11 cellular contexts compared by ENCODE assay signal in the genomic region with DNA sequence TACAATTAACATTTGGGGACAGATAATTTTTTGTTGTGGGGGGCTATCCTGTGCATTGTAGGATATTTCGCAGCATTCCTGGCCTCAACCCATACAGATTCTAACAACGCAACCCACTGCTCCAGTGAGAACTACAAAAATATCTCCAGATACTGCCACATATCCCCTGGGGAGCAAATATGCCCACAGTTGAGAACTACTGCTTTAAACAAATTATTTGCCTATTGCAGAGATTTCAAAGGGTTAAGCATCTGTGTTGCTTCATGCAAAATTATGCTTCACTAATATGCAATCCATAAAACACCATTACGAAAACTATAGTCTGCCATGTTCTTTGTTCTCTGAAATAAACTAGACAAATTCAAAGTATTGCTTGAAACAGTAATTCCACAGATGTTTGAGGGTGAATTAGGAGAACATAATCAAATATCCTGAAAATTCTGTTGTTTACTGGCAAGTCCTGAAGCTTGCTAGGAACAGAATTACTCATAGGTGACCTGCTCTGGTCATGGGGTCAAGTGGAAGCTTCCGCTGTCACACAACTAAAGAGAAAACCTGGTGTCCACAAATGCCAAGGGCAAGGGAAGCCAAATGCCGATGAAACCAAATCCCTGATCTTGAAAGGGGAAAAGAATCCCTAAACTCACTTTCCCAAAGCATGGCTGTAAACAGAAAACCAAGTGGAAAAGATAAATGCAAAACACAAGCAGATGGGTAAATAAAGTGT.
DNase-seq lines count a peak whose midpoint lies in the region; TF ChIP-seq lines count a peak whose summit lies in the region.
"Had no signal": no experiment of that assay in that cellular context is flagged by ENCODE, and none has a peak within 500 bp of the region (broad histone marks: within the 10 kb centered on the region; RNA-seq: fewer than 3 reads in every experiment).

No MANE protein-coding gene starts in this region.

- H3K9me3 ChIP-seq in SK-N-SH, result no peaks in the 10 kb centered on the region
- no peaks in the 10 kb centered on the region for H3K9me3 ChIP-seq in smooth muscle cell (replicated peaks; ENCODE audit: low read depth)
- H3K9me3 ChIP-seq in breast epithelium, result no peaks in the 10 kb centered on the region
- H3K9me3 ChIP-seq: vagina had no signal

- H3K4me2 ChIP-seq in SK-N-SH (no peak overlapping the region), smooth muscle cell (peak overlapping the region; percentile 15)

- H3K9me2 ChIP-seq in SK-N-SH, result no peaks in the 10 kb centered on the region

- H3K4me1 ChIP-seq in SK-N-SH (ENCODE audit: control insufficient read depth in 1 of 2, insufficient read depth in 2 of 2, low read depth in 1 of 2, low read length in 1 of 2) (peaks cover 38 to 63% of the 10 kb centered on the region in 2 experiments), smooth muscle cell (ENCODE audit: low read depth) (peaks cover 50% of the 10 kb centered on the region), breast epithelium (no peaks in the 10 kb centered on the region)

- peaks cover 12% of the 10 kb centered on the region for H3K9me3 Mint-ChIP-seq in glutamatergic neuron (ENCODE audit: unreplicated experiment)
- no peaks in the 10 kb centered on the region for H3K9me3 Mint-ChIP-seq in activated naive CD8-positive, alpha-beta T cell treated with anti-CD3 and anti-CD28 coated beads for 36 hours
- H3K9me3 Mint-ChIP-seq: activated CD4-positive, alpha-beta memory T cell treated with anti-CD3 and anti-CD28 coated beads for 36 hours; activated naive CD4-positive, alpha-beta T cell treated with anti-CD3 and anti-CD28 coated beads, Interleukin-2, amount 50 U/mL, for 72 hours had no signal

- H3K27ac ChIP-seq in SK-N-SH (ENCODE audit: low read depth in 2 of 2, low read length in 1 of 2) (peak overlapping the region in 1 of 2 experiments; percentile 22; a peak in 1 of 4 replicates), smooth muscle cell (ENCODE audit: low read depth) (peak overlapping the region; percentile 56), breast epithelium (no peak overlapping the region)
- H3K27ac ChIP-seq: vagina had no signal

- H3K79me2 ChIP-seq in SK-N-SH (ENCODE audit: insufficient read depth) (peaks cover 80% of the 10 kb centered on the region), smooth muscle cell (ENCODE audit: low read depth) (peaks cover 96% of the 10 kb centered on the region)

- H2AFZ ChIP-seq in SK-N-SH (ENCODE audit: low read depth), result no peak overlapping the region
- no peak overlapping the region for H2AFZ ChIP-seq in smooth muscle cell (ENCODE audit: low read depth)

- intact Hi-C loops in breast epithelium (cut with DNase I; ENCODE audit: low total_unique reads), result no loop called here

- TF ChIP-seq CTCF in SK-N-SH (IDR thresholded peaks at IDR 0.05), result no peak
- no peak for TF ChIP-seq CTCF in glutamatergic neuron (IDR thresholded peaks at IDR 0.05; ENCODE audit: partially characterized antibody, unreplicated experiment)
- no peak for TF ChIP-seq CTCF in smooth muscle cell (IDR thresholded peaks at IDR 0.05; ENCODE audit: borderline replicate concordance, insufficient read depth, poor library complexity, severe bottlenecking)
- TF ChIP-seq CTCF in breast epithelium (IDR thresholded peaks at IDR 0.05), result no peak

- H3K27ac Mint-ChIP-seq in glutamatergic neuron (ENCODE audit: unreplicated experiment), result peak overlapping the region; percentile 60
- H3K27ac Mint-ChIP-seq in activated naive CD8-positive, alpha-beta T cell treated with anti-CD3 and anti-CD28 coated beads for 36 hours, result no peak overlapping the region
- H3K27ac Mint-ChIP-seq: activated CD4-positive, alpha-beta memory T cell treated with anti-CD3 and anti-CD28 coated beads for 36 hours; activated naive CD4-positive, alpha-beta T cell treated with anti-CD3 and anti-CD28 coated beads, Interleukin-2, amount 50 U/mL, for 72 hours had no signal

- peak overlapping the region; percentile 22 for H3K4me3 Mint-ChIP-seq in glutamatergic neuron (ENCODE audit: unreplicated experiment)
- no peak overlapping the region for H3K4me3 Mint-ChIP-seq in activated naive CD8-positive, alpha-beta T cell treated with anti-CD3 and anti-CD28 coated beads for 36 hours
- H3K4me3 Mint-ChIP-seq: activated CD4-positive, alpha-beta memory T cell treated with anti-CD3 and anti-CD28 coated beads for 36 hours had no signal

- H3K27me3 ChIP-seq in SK-N-SH (ENCODE audit: insufficient read depth) (no peaks in the 10 kb centered on the region), smooth muscle cell (ENCODE audit: low read depth) (no peaks in the 10 kb centered on the region), breast epithelium (no peaks in the 10 kb centered on the region)
- H3K27me3 ChIP-seq: vagina had no signal

- no peak overlapping the region for H3K4me3 ChIP-seq in SK-N-SH (ENCODE audit: low read depth in 2 of 2, low read length in 1 of 2)
- no peak overlapping the region for H3K4me3 ChIP-seq in smooth muscle cell
- H3K4me3 ChIP-seq in breast epithelium, result no peak overlapping the region
- H3K4me3 ChIP-seq: vagina had no signal

- H3K4me1 Mint-ChIP-seq in glutamatergic neuron (ENCODE audit: low read depth, unreplicated experiment), result peaks cover 51% of the 10 kb centered on the region
- peaks cover 29% of the 10 kb centered on the region for H3K4me1 Mint-ChIP-seq in activated naive CD8-positive, alpha-beta T cell treated with anti-CD3 and anti-CD28 coated beads for 36 hours

- peak; percentile 10 for DNase-seq in NCI-H748 (lab: John Stamatoyannopoulos, UW; ENCODE audit: unreplicated experiment)
- DNase-seq in NCI-H748 treated with DMSO at 0.1 percent for 48 hours (lab: John Stamatoyannopoulos, UW), result no peak
- no peak for DNase-seq in SK-N-SH
- DNase-seq in glutamatergic neuron, result no peak
- no peak for DNase-seq in smooth muscle cell (lab: John Stamatoyannopoulos, UW; ENCODE audit: unreplicated experiment)
- no peak for DNase-seq in breast epithelium (ENCODE audit: low spot score in 2 of 2)
- DNase-seq in cerebellar nuclear complex (lab: John Stamatoyannopoulos, UW), result no peak
- no peak for DNase-seq in activated naive CD8-positive, alpha-beta T cell treated with anti-CD3 and anti-CD28 coated beads for 36 hours
- DNase-seq: activated CD4-positive, alpha-beta memory T cell treated with anti-CD3 and anti-CD28 coated beads for 36 hours had no signal

- no peak overlapping the region for H3K9ac ChIP-seq in SK-N-SH
- peak overlapping the region; percentile 13 for H3K9ac ChIP-seq in smooth muscle cell (ENCODE audit: low read depth)

- H4K20me1 ChIP-seq in SK-N-SH (ENCODE audit: insufficient read depth), result peaks cover 45% of the 10 kb centered on the region
- peaks cover 97% of the 10 kb centered on the region for H4K20me1 ChIP-seq in smooth muscle cell (ENCODE audit: low read depth)

- TF ChIP-seq RAD21 in SK-N-SH (IDR thresholded peaks at IDR 0.05; ENCODE audit: low read length), result no peak

- TF ChIP-seq EP300 in SK-N-SH (IDR thresholded peaks at IDR 0.05; ENCODE audit: borderline replicate concordance in 1 of 2, low read depth in 1 of 2, low read length in 1 of 2), result no peak

- 88% methylated on average over 5 of the region's 5 CpGs for whole genome bisulfite sequencing in SK-N-SH (ENCODE audit: low lambda C conversion rate)
- 69% methylated on average over 5 of the region's 5 CpGs for WGBS in smooth muscle cell (ENCODE audit: low lambda C conversion rate)

- no peak for TF ChIP-seq POLR2A in breast epithelium (IDR thresholded peaks at IDR 0.05)

- H3F3A ChIP-seq in SK-N-SH (replicated peaks; ENCODE audit: insufficient read depth) (peaks cover 3% of the 10 kb centered on the region), smooth muscle cell (ENCODE audit: low read depth) (peaks cover 16% of the 10 kb centered on the region)

- POLR2A ChIA-PET in SK-N-SH (lab: Yijun Ruan, JAX), result no interaction called here

- CTCF ChIA-PET in SK-N-SH (lab: Yijun Ruan, JAX), result interaction anchor here (8.6 kb wide), 1 partner anchor 106 kb away, joined by 65 read pairs; no protein-coding TSS in a partner anchor

- H3K36me3 ChIP-seq in SK-N-SH (replicated peaks in 1 of 2; ENCODE audit: control insufficient read depth in 1 of 2, insufficient read depth in 2 of 2, low read length in 1 of 2) (no peaks in the 10 kb centered on the region), smooth muscle cell (ENCODE audit: low read depth) (no peaks in the 10 kb centered on the region), breast epithelium (no peaks in the 10 kb centered on the region)
- H3K36me3 ChIP-seq: vagina had no signal

- H3K36me3 Mint-ChIP-seq in glutamatergic neuron (ENCODE audit: unreplicated experiment), result no peaks in the 10 kb centered on the region
- H3K36me3 Mint-ChIP-seq in activated naive CD8-positive, alpha-beta T cell treated with anti-CD3 and anti-CD28 coated beads for 36 hours, result peaks cover 2% of the 10 kb centered on the region
- H3K36me3 Mint-ChIP-seq: activated CD4-positive, alpha-beta memory T cell treated with anti-CD3 and anti-CD28 coated beads for 36 hours; activated naive CD4-positive, alpha-beta T cell treated with anti-CD3 and anti-CD28 coated beads, Interleukin-2, amount 50 U/mL, for 72 hours had no signal

- H3K27me3 Mint-ChIP-seq in glutamatergic neuron (ENCODE audit: unreplicated experiment), result no peaks in the 10 kb centered on the region
- H3K27me3 Mint-ChIP-seq in activated naive CD8-positive, alpha-beta T cell treated with anti-CD3 and anti-CD28 coated beads for 36 hours, result no peaks in the 10 kb centered on the region
- H3K27me3 Mint-ChIP-seq: activated CD4-positive, alpha-beta memory T cell treated with anti-CD3 and anti-CD28 coated beads for 36 hours had no signal

TF ChIP-seq in SK-N-SH, 30 proteins besides CTCF, POLR2A, EP300 and RAD21:
- TF ChIP-seq RXRA (IDR thresholded peaks at IDR 0.05; ENCODE audit: borderline replicate concordance, low read depth) (peak; percentile 61; the same call in 1 of the 2 replicates), JUND (IDR thresholded peaks at IDR 0.05) (no peak), MEF2A (IDR thresholded peaks at IDR 0.05; ENCODE audit: borderline replicate concordance, low read depth) (no peak), NRF1 (IDR thresholded peaks at IDR 0.05; ENCODE audit: low read depth, low read length) (no peak), TAF1 (IDR thresholded peaks at IDR 0.05; ENCODE audit: borderline replicate concordance, low read depth, low read length) (no peak), TCF12 (IDR thresholded peaks at IDR 0.05) (peak; percentile 11; the same call in 1 of the 2 replicates)
